In the genomic region with DNA sequence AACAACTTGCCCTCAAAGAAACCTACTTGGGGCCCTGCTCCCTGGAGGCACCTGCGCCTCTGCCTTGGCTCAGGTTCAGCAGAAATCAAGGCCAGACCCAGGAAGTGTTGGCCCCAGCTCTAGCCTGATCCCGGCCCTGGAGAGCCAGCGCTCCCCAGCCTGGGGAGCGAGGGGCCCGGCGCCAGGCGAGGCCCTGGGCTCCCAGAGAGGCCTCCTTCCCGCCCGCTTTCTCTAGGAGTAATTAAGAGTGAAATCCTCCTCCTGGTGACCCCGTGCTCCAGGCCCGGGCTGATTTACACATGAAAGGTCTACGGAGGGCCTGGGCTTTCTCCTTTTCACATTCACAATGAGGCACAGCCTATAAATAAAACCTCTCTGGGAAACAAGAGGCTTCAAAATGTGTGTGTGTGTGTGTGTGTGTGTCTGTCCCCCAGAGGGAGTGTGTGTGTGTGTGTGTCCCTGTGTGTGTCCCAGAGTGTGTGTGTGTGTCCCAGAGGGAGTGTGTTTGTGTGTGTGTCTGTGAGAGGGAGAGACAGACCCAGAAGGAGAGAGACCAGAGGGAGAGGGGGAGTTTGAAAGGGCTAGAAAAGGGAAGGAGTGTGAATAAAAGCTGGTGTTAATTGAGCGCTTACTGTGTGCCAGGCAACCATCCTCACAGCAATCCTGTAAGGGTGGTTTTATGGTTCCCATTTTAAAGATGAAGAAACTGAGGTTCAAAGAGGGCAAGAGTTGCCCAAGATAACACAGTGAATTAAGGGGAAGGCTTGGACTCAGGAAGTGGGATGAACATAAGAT, we compare ENCODE assay signal across 12 cellular contexts. TPM values are rescaled to one million over a fixed set of nuclear protein-coding genes. Genes with fewer than 3 reads are reported as not detected.
DNase-seq lines count a peak whose midpoint lies in the region; ATAC-seq lines count a peak whose summit lies in the region.
"Had no signal": no experiment of that assay in that cellular context is flagged by ENCODE, and none has a peak within 500 bp of the region (broad histone marks: within the 10 kb centered on the region; RNA-seq: fewer than 3 reads in every experiment).

No MANE protein-coding gene starts in this region.

- DNase-seq in NCI-H2227 (lab: John Stamatoyannopoulos, UW; ENCODE audit: unreplicated experiment), result peak; percentile 77
- peak in 39 of 61 donors; percentile 3 to 80 (median 26) for DNase-seq in caudate nucleus (lab: John Stamatoyannopoulos, UW)
- peak; percentile 18 for DNase-seq in inferior parietal cortex (ENCODE audit: extremely low spot score)
- peak; percentile 86 for DNase-seq in retina
- DNase-seq in SKM-1 treated with dmso at 0.1 percent for 144 hours (lab: John Stamatoyannopoulos, UW; ENCODE audit: unreplicated experiment), result no peak
- DNase-seq in T-helper 2 cell, result no peak
- DNase-seq: activated CD8-positive, alpha-beta memory T cell treated with anti-CD3 and anti-CD28 coated beads for 24 hours; kidney glomerular epithelial cell; sigmoid colon had no signal

- H3K27ac ChIP-seq in caudate nucleus (ENCODE audit: low read depth, low read length), result no peak overlapping the region
- H3K27ac ChIP-seq: epithelial cell of prostate, HL-60 had no signal

- no peak for ATAC-seq in esophagus mucosa

RNA-seq across cellular contexts. Expression of gene COX6A1, which starts 23.8 kb away (rescaled TPM):
- 514 TPM for total RNA-seq in esophagus mucosa

RNA-seq across cellular contexts. Expression of gene TRIAP1, which starts 32.1 kb away (rescaled TPM):
- total RNA-seq in esophagus mucosa, result 22.4 TPM

RNA-seq across cellular contexts. Expression of gene GATC, which starts 32.1 kb away (rescaled TPM):
- total RNA-seq in esophagus mucosa, result 9.8 TPM

RNA-seq across cellular contexts. Expression of gene MSI1, which starts 45.1 kb away (rescaled TPM):
- 0.28 TPM for total RNA-seq in esophagus mucosa

RNA-seq across cellular contexts. Expression of gene SRSF9, which starts 55.5 kb away (rescaled TPM):
- total RNA-seq in esophagus mucosa, result 139 TPM

Comparison
In these comparisons a context has a peak if more than half of its experiments do, and no peak if none do; other contexts are left out.
1. DNase-seq: peak in NCI-H2227 (single experiment), caudate nucleus (39 of 61), inferior parietal cortex (single experiment) and retina (single experiment); none in SKM-1 treated with dmso at 0.1 percent for 144 hours (single experiment) and T-helper 2 cell (0 of 5).